In genomic region chr6:154276810-154277577, GRCh38 we compare ENCODE assay signal across 7 cellular contexts.
DNase-seq lines count a peak whose midpoint lies in the region; ATAC-seq and TF ChIP-seq lines count a peak whose summit lies in the region.

No MANE protein-coding gene starts in this region.

- no peak for TF ChIP-seq POLR2A in GM18505 (IDR thresholded peaks at IDR 0.05; ENCODE audit: borderline replicate concordance, extremely low read depth, insufficient read depth, insufficient read length)

- H3K4me3 ChIP-seq in Jurkat, Clone E6-1 (ENCODE audit: low read length), result no peak overlapping the region

- peaks cover 24% of the 10 kb centered on the region for H3K4me1 Mint-ChIP-seq in nephron

- H3K36me3 Mint-ChIP-seq in nephron (ENCODE audit: low read depth), result no peaks in the 10 kb centered on the region

- peak overlapping the region; percentile 7 to 35 (median 18) for H3K27ac Mint-ChIP-seq in nephron

- peak; percentile 48 to 73 (median 56) for TF ChIP-seq CTCF in nephron (IDR thresholded peaks at IDR 0.05; ENCODE audit: unreplicated experiment in 3 of 3)

- no peaks in the 10 kb centered on the region for H3K9me3 Mint-ChIP-seq in nephron

- H3K4me3 Mint-ChIP-seq in nephron, result no peak overlapping the region

- peaks cover 16% of the 10 kb centered on the region for H3K27me3 Mint-ChIP-seq in nephron (ENCODE audit: low read depth)

- DNase-seq in EL (peak; percentile 25), RPMI7951 (ENCODE audit: low read depth) (peak; percentile 55), dermis blood vessel endothelial cell (peak; percentile 64)
- DNase-seq in Jurkat, Clone E6-1 (ENCODE audit: low read depth, low spot score), result peak; percentile 52

- peak; percentile 59 for ATAC-seq in GM21367 (IDR thresholded peaks at IDR 0.05; ENCODE audit: unreplicated experiment)
- no peak for ATAC-seq in GM18505 (IDR thresholded peaks at IDR 0.05; ENCODE audit: unreplicated experiment)
